8 cellular contexts compared by ENCODE assay signal in the genomic region with DNA sequence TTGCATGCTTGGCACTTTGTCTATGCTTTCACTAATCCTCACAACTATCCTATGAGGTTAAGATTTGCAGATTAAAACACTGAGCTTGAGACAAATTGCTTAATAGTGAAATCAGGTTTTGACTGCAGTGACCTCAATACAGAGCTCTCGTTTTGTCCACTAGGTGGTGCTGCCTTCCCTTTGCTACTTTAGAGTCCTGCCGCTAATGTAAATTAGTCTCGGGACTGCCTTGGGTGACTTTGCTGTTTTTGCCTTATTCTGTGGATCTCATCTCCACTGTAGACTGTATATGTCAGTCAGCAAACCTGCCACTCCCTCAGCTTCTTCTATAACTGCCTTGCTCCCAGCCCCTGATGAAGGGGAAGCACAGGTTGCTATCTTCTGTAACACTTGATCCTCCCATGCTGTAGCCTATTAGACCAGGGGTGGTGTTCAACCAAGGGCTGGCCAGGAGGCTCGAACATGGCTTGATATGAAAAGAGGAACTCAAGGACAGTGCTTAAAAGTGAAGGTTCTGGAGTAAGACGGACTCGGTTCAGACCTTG. TPM values are rescaled to one million over a fixed set of nuclear protein-coding genes. Genes with fewer than 3 reads are reported as not detected.
A peak's percentile ranks its signal among the peaks of the same experiment; 100 is the strongest.
DNase-seq lines count a peak whose midpoint lies in the region; ATAC-seq and TF ChIP-seq lines count a peak whose summit lies in the region.

No MANE protein-coding gene starts in this region.

- H3K4me2 ChIP-seq in trophoblast cell (ENCODE audit: low read length), result no peak overlapping the region

- BruUV-seq in Panc1 (replicated peaks; lab: Mats Ljungman, UMichigan), result no TSS peak

- POLR2A ChIA-PET in Panc1 (lab: Charles Lee), result interaction anchor here (0.7 kb wide), 1 partner anchor 30 kb away, joined by 4 read pairs; no protein-coding TSS in a partner anchor

- no peak overlapping the region for H2BK5ac ChIP-seq in trophoblast cell (ENCODE audit: low read depth, low read length, poor library complexity)

- H3K27me3 ChIP-seq in Panc1 (ENCODE audit: control insufficient read depth, insufficient read depth, low read length), result no peaks in the 10 kb centered on the region
- no peaks in the 10 kb centered on the region for H3K27me3 ChIP-seq in trophoblast cell (ENCODE audit: insufficient read depth, low read length)
- no peaks in the 10 kb centered on the region for H3K27me3 ChIP-seq in uterus

- H3K79me1 ChIP-seq in trophoblast cell (ENCODE audit: low read length), result no peaks in the 10 kb centered on the region

- no peak for TF ChIP-seq POLR2A in uterus (IDR thresholded peaks at IDR 0.05)

- H4K12ac ChIP-seq in trophoblast cell (ENCODE audit: low read depth, low read length), result no peak overlapping the region

- H3K79me2 ChIP-seq in trophoblast cell (ENCODE audit: control insufficient read depth, insufficient read depth, low read length, poor library complexity), result no peaks in the 10 kb centered on the region

- no CpG with 5 or more reads among the region's 6 CpGs for WGBS in trophoblast cell (ENCODE audit: extremely low coverage, insufficient coverage, insufficient read length)

- intact Hi-C loops in Panc1 (cut with micrococcal nuclease; ENCODE audit: unreplicated experiment), result loop anchor here (1.0 kb wide), 1 partner anchor 175 kb away; no protein-coding TSS in a partner anchor
- intact Hi-C loops in uterus (cut with DNase I; ENCODE audit: low total_unique reads), result no loop called here

- no peak overlapping the region for H3K14ac ChIP-seq in trophoblast cell (ENCODE audit: low read length)

- H2BK12ac ChIP-seq in trophoblast cell (ENCODE audit: low read length), result no peak overlapping the region

- no peak overlapping the region for H4K91ac ChIP-seq in trophoblast cell (ENCODE audit: low read depth, low read length)

- no peak overlapping the region for H3K9ac ChIP-seq in trophoblast cell (ENCODE audit: low read length)

- DNase-seq in ELF-1 (ENCODE audit: low read depth, low spot score) (peak; percentile 76), HUDEP-2 (lab: John Stamatoyannopoulos, UW; ENCODE audit: unreplicated experiment in 76 of 76) (peak in 64 of 76 experiments; percentile 3 to 71 (median 30)), Panc1 (ENCODE audit: low read depth, low spot score) (no peak), glomerular endothelial cell (ENCODE audit: extremely low read depth, low read depth, low spot score) (peak; percentile 52), trophoblast cell (peak; percentile 63 to 89), uterus (peak; percentile 65 to 83)
- DNase-seq in activated effector memory CD4-positive, alpha-beta T cell treated with anti-CD3 and anti-CD28 coated beads, Interleukin-2, amount 50 U/mL, for 16 hours, result peak; percentile 75

- no peak overlapping the region for H3K4me3 ChIP-seq in Panc1 (ENCODE audit: low read depth in 2 of 2, low read length in 2 of 2)
- H3K4me3 ChIP-seq in trophoblast cell (ENCODE audit: low read depth, low read length), result no peak overlapping the region
- no peak overlapping the region for H3K4me3 ChIP-seq in uterus

- in situ Hi-C loops in Panc1 (cut with HindIII; ENCODE audit: low pct_unique_long_range_greater_than_20kb, low sequenced_read_pairs), result loop anchor here (25.0 kb wide), 1 partner anchor 176 kb away; no protein-coding TSS in a partner anchor

- H2AFZ ChIP-seq in trophoblast cell (ENCODE audit: insufficient read depth, low read length, poor library complexity), result no peak overlapping the region

- ATAC-seq in GM21529 (IDR thresholded peaks at IDR 0.05; ENCODE audit: unreplicated experiment) (peak; percentile 92), Panc1 (peak; percentile 90)

- H3K9me3 ChIP-seq in Panc1 (ENCODE audit: control insufficient read depth, insufficient read depth, low read depth, low read length), result no peaks in the 10 kb centered on the region
- H3K9me3 ChIP-seq in trophoblast cell (ENCODE audit: insufficient read depth, low read depth, low read length), result no peaks in the 10 kb centered on the region
- H3K9me3 ChIP-seq in uterus, result no peaks in the 10 kb centered on the region

- no peak overlapping the region for H2BK120ac ChIP-seq in trophoblast cell (ENCODE audit: insufficient read depth, low read length, poor library complexity)

- CTCF ChIA-PET in Panc1 (lab: Charles Lee), result interaction anchor here (0.6 to 2.9 kb wide), 11 partner anchors 10 to 1230 kb away, joined by 3 to 33 read pairs (median 4); a partner anchor contains a TSS

- no peak overlapping the region for H3K18ac ChIP-seq in trophoblast cell (ENCODE audit: low read length)

- H3K27ac ChIP-seq in Panc1 (ENCODE audit: low read length) (no peak overlapping the region), trophoblast cell (ENCODE audit: low read depth, low read length) (no peak overlapping the region), uterus (no peak overlapping the region)

- no peak overlapping the region for H3K4ac ChIP-seq in trophoblast cell (ENCODE audit: low read depth, low read length)

- H3K4me1 ChIP-seq in Panc1 (ENCODE audit: control insufficient read depth, insufficient read depth, low read length), result no peaks in the 10 kb centered on the region
- H3K4me1 ChIP-seq in trophoblast cell (ENCODE audit: control insufficient read depth in 1 of 2, insufficient read depth in 2 of 2, low read length in 2 of 2), result no peaks in the 10 kb centered on the region
- H3K4me1 ChIP-seq in uterus, result no peaks in the 10 kb centered on the region

- no peak overlapping the region for H3K23ac ChIP-seq in trophoblast cell (ENCODE audit: low read length)

- no peak overlapping the region for H2AK5ac ChIP-seq in trophoblast cell (ENCODE audit: low read length)

- H3K36me3 ChIP-seq in Panc1 (ENCODE audit: control insufficient read depth, insufficient read depth, low read length), result no peaks in the 10 kb centered on the region
- no peaks in the 10 kb centered on the region for H3K36me3 ChIP-seq in trophoblast cell (ENCODE audit: control insufficient read depth in 1 of 2, insufficient read depth in 2 of 2, low read length in 2 of 2)
- H3K36me3 ChIP-seq in uterus, result no peaks in the 10 kb centered on the region

- no peak overlapping the region for H4K8ac ChIP-seq in trophoblast cell (ENCODE audit: low read depth, low read length)

- TF ChIP-seq CTCF in Panc1 (IDR thresholded peaks at IDR 0.05) (peak; percentile 88), uterus (IDR thresholded peaks at IDR 0.05) (peak; percentile 81 to 91 (median 84))

RNA-seq across cellular contexts. Expression of a gene that starts 26.0 kb away (rescaled TPM):
- total RNA-seq in Panc1 (2021; ENCODE audit: unreplicated experiment) (0.15 TPM), glomerular endothelial cell (0.35 TPM in 1 of 2 replicates, not detected in the other), uterus (1 to 10 TPM in 1 of 4 donors, under 1 TPM in 1, not detected in 2; 0.34 to 1.5 TPM)
- polyA plus RNA-seq in Panc1 (2012; ENCODE audit: insufficient read length), result 0.15 TPM
- not detected in 2 replicates for polyA plus RNA-seq in trophoblast cell (2013)
